1 cellular context compared by ENCODE assay signal in the genomic region with DNA sequence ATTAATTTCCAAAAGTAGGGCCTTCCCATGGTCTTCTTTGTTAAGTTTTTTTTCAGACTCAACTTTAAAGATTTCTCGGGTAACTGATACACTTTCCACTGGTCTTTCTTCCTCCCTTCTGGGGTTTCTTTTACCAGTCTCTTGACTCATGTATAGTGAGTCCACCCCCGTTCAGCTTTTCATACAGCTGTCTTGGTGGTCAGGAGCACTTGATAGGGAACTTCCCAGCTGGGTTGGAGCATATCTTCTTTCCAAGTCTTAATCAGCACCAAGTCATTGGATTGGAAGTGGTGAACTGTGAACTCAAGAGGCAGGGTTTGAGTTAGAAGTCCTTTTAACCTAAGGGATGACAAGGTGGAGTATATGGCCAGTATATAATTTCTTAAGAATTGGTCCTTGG.
TF ChIP-seq lines count a peak whose summit lies in the region.

No MANE protein-coding gene starts in this region.

TF ChIP-seq in HepG2, 621 proteins besides CTCF, POLR2A, EP300 and RAD21:
- TF ChIP-seq ZUFSP (CRISPR knock-in tag; IDR thresholded peaks at IDR 0.05; ENCODE audit: borderline replicate concordance) (no peak), GABPA (IDR thresholded peaks at IDR 0.05; ENCODE audit: low read depth, low read length) (no peak), GABPA (CRISPR knock-in tag; IDR thresholded peaks at IDR 0.05; ENCODE audit: low read depth) (no peak), ZNF589 (CRISPR knock-in tag; conservative IDR thresholded peaks at IDR 0.05) (no peak), GTF2F1 (IDR thresholded peaks at IDR 0.05; ENCODE audit: low read length) (no peak), TEAD3 (CRISPR knock-in tag; optimal IDR thresholded peaks at IDR 0.05; ENCODE audit: borderline replicate concordance) (no peak), HMG20A (CRISPR knock-in tag; IDR thresholded peaks at IDR 0.05; ENCODE audit: borderline replicate concordance) (no peak), MLLT10 (CRISPR knock-in tag; IDR thresholded peaks at IDR 0.05) (no peak), ARHGAP35 (CRISPR knock-in tag; IDR thresholded peaks at IDR 0.05; ENCODE audit: borderline replicate concordance) (no peak), RFX1 (IDR thresholded peaks at IDR 0.05) (no peak)
- TF ChIP-seq, protein P1, sequence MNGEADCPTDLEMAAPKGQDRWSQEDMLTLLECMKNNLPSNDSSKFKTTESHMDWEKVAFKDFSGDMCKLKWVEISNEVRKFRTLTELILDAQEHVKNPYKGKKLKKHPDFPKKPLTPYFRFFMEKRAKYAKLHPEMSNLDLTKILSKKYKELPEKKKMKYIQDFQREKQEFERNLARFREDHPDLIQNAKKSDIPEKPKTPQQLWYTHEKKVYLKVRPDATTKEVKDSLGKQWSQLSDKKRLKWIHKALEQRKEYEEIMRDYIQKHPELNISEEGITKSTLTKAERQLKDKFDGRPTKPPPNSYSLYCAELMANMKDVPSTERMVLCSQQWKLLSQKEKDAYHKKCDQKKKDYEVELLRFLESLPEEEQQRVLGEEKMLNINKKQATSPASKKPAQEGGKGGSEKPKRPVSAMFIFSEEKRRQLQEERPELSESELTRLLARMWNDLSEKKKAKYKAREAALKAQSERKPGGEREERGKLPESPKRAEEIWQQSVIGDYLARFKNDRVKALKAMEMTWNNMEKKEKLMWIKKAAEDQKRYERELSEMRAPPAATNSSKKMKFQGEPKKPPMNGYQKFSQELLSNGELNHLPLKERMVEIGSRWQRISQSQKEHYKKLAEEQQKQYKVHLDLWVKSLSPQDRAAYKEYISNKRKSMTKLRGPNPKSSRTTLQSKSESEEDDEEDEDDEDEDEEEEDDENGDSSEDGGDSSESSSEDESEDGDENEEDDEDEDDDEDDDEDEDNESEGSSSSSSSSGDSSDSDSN (CRISPR knock-in tag; IDR thresholded peaks at IDR 0.05) = no peak
